In genomic region chr5:87340716-87341115, GRCh38 we compare ENCODE assay signal across 7 cellular contexts.
DNase-seq lines count a peak whose midpoint lies in the region; ATAC-seq and TF ChIP-seq lines count a peak whose summit lies in the region.

No MANE protein-coding gene starts in this region.

- DNase-seq in NOMO-1 treated with dmso at 0.1 percent for 144 hours (lab: John Stamatoyannopoulos, UW; ENCODE audit: unreplicated experiment) (peak; percentile 6), progenitor cell of endocrine pancreas (ENCODE audit: low spot score, unreplicated experiment) (no peak), brain microvascular endothelial cell (no peak), midbrain (lab: John Stamatoyannopoulos, UW) (no peak)
- DNase-seq in stimulated activated CD8-positive, alpha-beta memory T cell treated with anti-CD3 and anti-CD28 coated beads, Interleukin-4, amount 100 ng/mL, for 48 hours, result no peak

- no peak overlapping the region for H3K4me3 ChIP-seq in brain microvascular endothelial cell (ENCODE audit: low read depth, low read length)

- TF ChIP-seq CTCF in progenitor cell of endocrine pancreas (IDR thresholded peaks at IDR 0.05; ENCODE audit: unreplicated experiment) (no peak), brain microvascular endothelial cell (IDR thresholded peaks at IDR 0.05; ENCODE audit: low read depth, low read length, missing control alignments) (no peak)

- ATAC-seq in GM19035 (IDR thresholded peaks at IDR 0.05; ENCODE audit: unreplicated experiment) (peak; percentile 99), HG02840 (IDR thresholded peaks at IDR 0.05; ENCODE audit: low FRiP score, unreplicated experiment) (peak; percentile 99)

- H3K27ac Mint-ChIP-seq in progenitor cell of endocrine pancreas, result peak overlapping the region; percentile 2

- no peaks in the 10 kb centered on the region for H3K27me3 ChIP-seq in brain microvascular endothelial cell (replicated peaks)

- peaks cover 19% of the 10 kb centered on the region for H3K36me3 ChIP-seq in brain microvascular endothelial cell (replicated peaks)

- H3K9me3 Mint-ChIP-seq in progenitor cell of endocrine pancreas (ENCODE audit: low read depth), result peaks cover 7% of the 10 kb centered on the region

- no peaks in the 10 kb centered on the region for H3K4me1 Mint-ChIP-seq in progenitor cell of endocrine pancreas (ENCODE audit: low read depth)

- no peak overlapping the region for H3K4me3 Mint-ChIP-seq in progenitor cell of endocrine pancreas (ENCODE audit: low read depth)

- no peaks in the 10 kb centered on the region for H3K27me3 Mint-ChIP-seq in progenitor cell of endocrine pancreas

- in situ Hi-C loops in brain microvascular endothelial cell (cut with HindIII; ENCODE audit: low pct_ligation_motif_present, low sequenced_read_pairs), result no loop called here

- no peak overlapping the region for H3K27ac ChIP-seq in brain microvascular endothelial cell

- H3K36me3 Mint-ChIP-seq in progenitor cell of endocrine pancreas (ENCODE audit: insufficient read depth), result peaks cover 28% of the 10 kb centered on the region
